Comparison of ENCODE assay signal across 38 cellular contexts in genomic region chr6:160659562-160659961, GRCh38. TPM values are rescaled to one million over a fixed set of nuclear protein-coding genes. Genes with fewer than 3 reads are reported as not detected.
"Had no signal": no experiment of that assay in that cellular context is flagged by ENCODE, and none has a peak within 500 bp of the region (broad histone marks: within the 10 kb centered on the region; RNA-seq: fewer than 3 reads in every experiment).

No MANE protein-coding gene starts in this region.

- H3K27me3 ChIP-seq: MG63 had no signal

- H3K9me3 ChIP-seq: MG63 had no signal

- H3K36me3 ChIP-seq: MG63 had no signal

- H3K4me3 ChIP-seq: MG63 had no signal

- H3K27ac ChIP-seq: KMS-11 had no signal

- DNase-seq: Karpas-422, Kasumi-1, MG63, MM.1S, MV-4-11, NCI-H1048, NCI-H1092, NCI-H1092 treated with DMSO at 0.1 percent for 48 hours, NCI-H1105, NCI-H1105 treated with DMSO at 0.1 percent for 48 hours, NCI-H1417, NCI-H1417 treated with DMSO at 0.1 percent for 48 hours, NCI-H1436, NCI-H1436 treated with DMSO at 0.1 percent for 48 hours, NCI-H146, NCI-H1694, NCI-H1694 treated with DMSO at 0.1 percent for 48 hours, NCI-H187, NCI-H187 treated with DMSO at 0.1 percent for 48 hours, NCI-H1930, NCI-H2029, NCI-H2029 treated with DMSO at 0.1 percent for 48 hours, NCI-H2081, NCI-H2081 treated with DMSO at 0.1 percent for 48 hours, NCI-H2107, NCI-H2171, NCI-H2171 treated with DMSO at 0.1 percent for 48 hours, NCI-H2227 treated with DMSO at 0.1 percent for 48 hours, NCI-H226, NCI-H345, NCI-H446, NCI-H446 treated with DMSO at 0.1 percent for 48 hours, NCI-H510A had no signal

RNA-seq across cellular contexts. Expression of gene LPA, which starts 4.5 kb away (rescaled TPM):
- total RNA-seq: LHCN-M2, M059J, MCF 10A, NCI-H460 had no signal

RNA-seq across cellular contexts. Expression of gene PLG, which starts 42.5 kb away (rescaled TPM):
- total RNA-seq: LHCN-M2, M059J, MCF 10A, NCI-H460 had no signal
